24 cellular contexts compared by ENCODE assay signal in the genomic region with DNA sequence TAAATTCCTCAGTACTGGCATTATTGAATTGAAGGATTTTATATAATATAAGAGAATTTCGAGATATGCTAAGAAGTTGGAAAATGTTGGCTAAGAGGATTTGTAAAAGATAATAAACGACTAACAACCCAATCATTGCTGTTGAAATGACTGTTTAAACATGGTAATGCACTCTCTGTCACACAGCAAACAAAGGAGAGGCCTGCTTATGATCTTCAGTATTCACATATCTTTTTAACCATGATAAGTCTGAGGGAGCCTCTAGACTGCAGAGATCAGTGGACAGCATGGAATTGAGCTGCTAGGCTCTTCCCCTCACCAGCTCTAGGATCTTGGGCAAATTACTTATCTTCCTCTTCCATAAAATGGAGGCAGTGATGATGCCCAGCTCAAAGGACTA.
"Had no signal": no experiment of that assay in that cellular context is flagged by ENCODE, and none has a peak within 500 bp of the region (broad histone marks: within the 10 kb centered on the region; RNA-seq: fewer than 3 reads in every experiment).

No MANE protein-coding gene starts in this region.

- H3K9me3 ChIP-seq: gastrocnemius medialis, right atrium auricular region, spleen, tibial nerve had no signal

- DNase-seq: activated CD4-positive, alpha-beta memory T cell treated with anti-CD3 and anti-CD28 coated beads, Interleukin-2, amount 10 ng/mL, durations not matched to agents 7 days and 5 days; activated CD4-positive, alpha-beta T cell treated with anti-CD3 and anti-CD28 coated beads for 36 hours; activated CD4-positive, CD25-positive, alpha-beta regulatory T cell; activated CD8-positive, alpha-beta memory T cell treated with anti-CD3 and anti-CD28 coated beads, Interleukin-2, amount 50 U/mL, for 48 hours; activated gamma-delta T cell; activated naive CD4-positive, alpha-beta T cell treated with anti-CD3 and anti-CD28 coated beads, Interleukin-2, amount 50 U/mL, for 16 hours; activated T-cell treated with anti-CD3 and anti-CD28 coated beads, Interleukin-2, amount 50 U/mL, for 24 hours; amniotic stem cell; brain microvascular endothelial cell; dorsolateral prefrontal cortex; effector memory CD4-positive, alpha-beta T cell; erythroblast; gastrocnemius medialis; hippocampal formation; kidney; naive thymus-derived CD4-positive, alpha-beta T cell; spleen; stimulated activated naive CD4-positive, alpha-beta T cell treated with Interleukin-2 at 50 U/mL for 16 hours had no signal

- H3K27me3 ChIP-seq: brain microvascular endothelial cell, dorsolateral prefrontal cortex, gastrocnemius medialis, right atrium auricular region, tibial nerve had no signal

- ATAC-seq: activated CD4-positive, alpha-beta T cell treated with anti-CD3 and anti-CD28 coated beads for 36 hours; gastrocnemius medialis; naive thymus-derived CD4-positive, alpha-beta T cell had no signal

- H3K27ac Mint-ChIP-seq: activated CD4-positive, alpha-beta memory T cell treated with anti-CD3 and anti-CD28 coated beads, Interleukin-2, amount 10 ng/mL, durations not matched to agents 7 days and 5 days; activated CD4-positive, alpha-beta T cell treated with anti-CD3 and anti-CD28 coated beads for 36 hours; activated T-cell treated with anti-CD3 and anti-CD28 coated beads, Interleukin-2, amount 50 U/mL, for 24 hours; mesothelial cell of epicardium had no signal

- H3K27ac ChIP-seq: brain microvascular endothelial cell, coronary artery, dorsolateral prefrontal cortex, gastrocnemius medialis, right atrium auricular region, spleen, tibial nerve had no signal

- H3K4me3 ChIP-seq: coronary artery, dorsolateral prefrontal cortex, gastrocnemius medialis, right atrium auricular region, spleen, tibial nerve had no signal

- H3K27me3 Mint-ChIP-seq: activated CD4-positive, alpha-beta memory T cell treated with anti-CD3 and anti-CD28 coated beads, Interleukin-2, amount 10 ng/mL, durations not matched to agents 7 days and 5 days; activated CD4-positive, alpha-beta T cell treated with anti-CD3 and anti-CD28 coated beads for 36 hours; activated T-cell treated with anti-CD3 and anti-CD28 coated beads, Interleukin-2, amount 50 U/mL, for 24 hours; naive thymus-derived CD4-positive, alpha-beta T cell had no signal

- H3K4me3 Mint-ChIP-seq: activated CD4-positive, alpha-beta memory T cell treated with anti-CD3 and anti-CD28 coated beads, Interleukin-2, amount 10 ng/mL, durations not matched to agents 7 days and 5 days; activated CD4-positive, alpha-beta T cell treated with anti-CD3 and anti-CD28 coated beads for 36 hours; activated T-cell treated with anti-CD3 and anti-CD28 coated beads, Interleukin-2, amount 50 U/mL, for 24 hours; mesothelial cell of epicardium had no signal

- FAIRE-seq: astrocyte, kidney, urothelium cell line had no signal
